26 cellular contexts compared by ENCODE assay signal in the genomic region with DNA sequence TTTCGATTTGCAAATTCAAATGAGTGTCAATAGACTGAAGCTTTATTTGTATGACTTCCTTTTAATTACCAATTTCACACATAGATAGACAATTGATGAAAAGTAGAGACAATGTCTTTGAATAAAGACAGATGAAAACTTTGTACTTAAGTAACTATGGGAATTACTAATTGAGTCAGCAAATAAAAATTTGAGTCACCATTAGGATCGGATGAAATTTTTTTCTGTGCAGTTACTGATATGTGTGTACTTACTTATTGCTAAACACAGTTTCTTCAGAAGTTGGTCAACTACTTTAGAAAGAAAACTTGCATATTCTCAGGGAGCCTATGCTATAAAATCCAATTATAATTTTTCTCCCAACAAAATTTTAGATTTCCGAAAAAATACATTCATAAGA.
DNase-seq lines count a peak whose midpoint lies in the region; ATAC-seq, FAIRE-seq and TF ChIP-seq lines count a peak whose summit lies in the region.
"Had no signal": no experiment of that assay in that cellular context is flagged by ENCODE, and none has a peak within 500 bp of the region (broad histone marks: within the 10 kb centered on the region; RNA-seq: fewer than 3 reads in every experiment).

No MANE protein-coding gene starts in this region.

- no peaks in the 10 kb centered on the region for H3K9me3 ChIP-seq in PC-3 (ENCODE audit: low read length)
- H3K9me3 ChIP-seq in MG63, result no peaks in the 10 kb centered on the region
- H3K9me3 ChIP-seq: BE2C, BLaER1 had no signal

- DNase-seq in PC-3 (peak; percentile 59), bronchial epithelial cell (ENCODE audit: low read depth) (peak; percentile 26), fibroblast of mammary gland (ENCODE audit: low read depth) (peak; percentile 7), MG63 (no peak)
- no peak for DNase-seq in stimulated activated CD4-positive, alpha-beta T cell treated with anti-CD3 and anti-CD28 coated beads, Interleukin-1b, Interleukin-23, amount 100 ng/mL, for 48 hours
- DNase-seq in stimulated activated CD8-positive, alpha-beta memory T cell treated with anti-CD3 and anti-CD28 coated beads, Interleukin-4, amount 100 ng/mL, for 48 hours, result no peak
- DNase-seq: 8988T; ACHN; BE2C; C1 segment of cervical spinal cord; CD4-positive, alpha-beta memory T cell; CD4-positive, CD25-positive, alpha-beta regulatory T cell; CD8-positive, alpha-beta memory T cell; COR-L47; DMS 273 treated with DMSO at 0.1 percent for 48 hours; DMS153; DMS53; DMS79; DND-41; EL; GDM1 had no signal

- CTCF ChIA-PET in PC-3 (lab: Charles Lee), result no interaction called here

- no peak overlapping the region for H3K27ac ChIP-seq in PC-3 (ENCODE audit: low read length)
- H3K27ac ChIP-seq: BLaER1 had no signal

- no peak overlapping the region for H3K4me2 ChIP-seq in PC-3 (ENCODE audit: low read length)
- H3K4me2 ChIP-seq: BLaER1 had no signal

- H2AFZ ChIP-seq in PC-3 (ENCODE audit: low read length), result no peak overlapping the region

- H3K4me1 ChIP-seq in PC-3 (ENCODE audit: insufficient read depth, low read length), result peaks cover 7% of the 10 kb centered on the region; the same call in 1 of the 2 replicates
- H3K4me1 ChIP-seq: BE2C, BLaER1 had no signal

- no peaks in the 10 kb centered on the region for H4K20me1 ChIP-seq in PC-3 (ENCODE audit: low read length)
- H4K20me1 ChIP-seq: BLaER1 had no signal

- POLR2A ChIA-PET in PC-3 (lab: Charles Lee; ENCODE audit: unreplicated experiment), result interaction anchor here (0.6 kb wide), 1 partner anchor 1333 kb away, joined by 4 read pairs; no protein-coding TSS in a partner anchor

- H3K4me3 ChIP-seq in PC-3 (ENCODE audit: low read length) (no peak overlapping the region), bronchial epithelial cell (ENCODE audit: low read depth, low read length) (no peak overlapping the region), fibroblast of mammary gland (ENCODE audit: control insufficient read depth, low read depth, low read length) (no peak overlapping the region), MG63 (no peak overlapping the region)
- H3K4me3 ChIP-seq: BLaER1, GM12878 had no signal

- peak; percentile 67 for ATAC-seq in PC-3
- ATAC-seq: GM12878 had no signal

- intact Hi-C loops in PC-3 (cut with micrococcal nuclease), result loop anchor here (1.0 kb wide), 1 partner anchor 198 kb away; no protein-coding TSS in a partner anchor

- no TSS peak for BruUV-seq in PC-3 (replicated peaks; lab: Mats Ljungman, UMichigan)

- H3K27me3 ChIP-seq in PC-3 (ENCODE audit: low read length), result no peaks in the 10 kb centered on the region
- no peaks in the 10 kb centered on the region for H3K27me3 ChIP-seq in bronchial epithelial cell (ENCODE audit: control insufficient read depth, insufficient read depth, low read length)
- no peaks in the 10 kb centered on the region for H3K27me3 ChIP-seq in MG63
- H3K27me3 ChIP-seq: BE2C, BLaER1 had no signal

- H3K36me3 ChIP-seq in PC-3 (ENCODE audit: low read depth, low read length) (no peaks in the 10 kb centered on the region), bronchial epithelial cell (ENCODE audit: control insufficient read depth, insufficient read depth, low read length) (no peaks in the 10 kb centered on the region), MG63 (no peaks in the 10 kb centered on the region)
- H3K36me3 ChIP-seq: BE2C, BLaER1 had no signal

- no peak for FAIRE-seq in bronchial epithelial cell (lab: Jason Lieb, UNC)
- FAIRE-seq: A204.1, GM12878, GM12892, GM18507 had no signal

- no peaks in the 10 kb centered on the region for H3F3A ChIP-seq in PC-3 (ENCODE audit: low read length, unreplicated experiment)

- no peaks in the 10 kb centered on the region for H3K9me2 ChIP-seq in PC-3 (replicated peaks; ENCODE audit: low read length)

- TF ChIP-seq CTCF in PC-3 (conservative IDR thresholded peaks at IDR 0.05; ENCODE audit: low read depth, low read length), result no peak
- no peak for TF ChIP-seq CTCF in bronchial epithelial cell (IDR thresholded peaks at IDR 0.05; ENCODE audit: insufficient read depth, low read length, severe bottlenecking)
- no peak for TF ChIP-seq CTCF in fibroblast of mammary gland (conservative IDR thresholded peaks at IDR 0.05; ENCODE audit: control insufficient read depth, insufficient read depth, low read depth, low read length)

- H3K9ac ChIP-seq in PC-3 (ENCODE audit: low read length), result no peak overlapping the region
- H3K9ac ChIP-seq: BLaER1 had no signal

- no peaks in the 10 kb centered on the region for H3K79me2 ChIP-seq in PC-3 (ENCODE audit: low read length)

Comparison
In these comparisons a context has a peak if more than half of its experiments do, and no peak if none do; other contexts are left out.
1. DNase-seq: peak in PC-3 (single experiment), bronchial epithelial cell (single experiment) and fibroblast of mammary gland (single experiment); none in stimulated activated CD4-positive, alpha-beta T cell treated with anti-CD3 and anti-CD28 coated beads, Interleukin-1b, Interleukin-23, amount 100 ng/mL, for 48 hours (single experiment), stimulated activated CD8-positive, alpha-beta memory T cell treated with anti-CD3 and anti-CD28 coated beads, Interleukin-4, amount 100 ng/mL, for 48 hours (single experiment) and MG63 (single experiment).